ENCODE assay signal across 21 cellular contexts in genomic region chr10:32437334-32437733, GRCh38.
"Had no signal": no experiment of that assay in that cellular context is flagged by ENCODE, and none has a peak within 500 bp of the region (broad histone marks: within the 10 kb centered on the region; RNA-seq: fewer than 3 reads in every experiment).

No MANE protein-coding gene starts in this region.

- H3K9me3 ChIP-seq: uterus had no signal

- ATAC-seq: activated CD4-positive, alpha-beta T cell treated with anti-CD3 and anti-CD28 coated beads for 36 hours; activated T-cell treated with anti-CD3 and anti-CD28 coated beads, Interleukin-2, amount 50 U/mL, for 4 hours; heart right ventricle; naive thymus-derived CD4-positive, alpha-beta T cell; sciatic nerve; stimulated activated memory B cell treated with anti-CD40 and anti-IgM and Interleukin-4, amounts not matched to agents 10 μg/mL and 1 μg/mL and 100 μg/mL, for 72 hours had no signal

- H3K27ac ChIP-seq: heart right ventricle, uterus had no signal

- DNase-seq: activated B cell treated with CpG ODN at 0.5 μM for 24 hours; activated CD4-positive, alpha-beta T cell treated with anti-CD3 and anti-CD28 coated beads for 36 hours; activated CD4-positive, alpha-beta T cell treated with anti-CD3 and anti-CD28 coated beads, Interleukin-2, amount 50 U/mL, for 4 hours; activated CD8-positive, alpha-beta memory T cell treated with anti-CD3 and anti-CD28 coated beads for 24 hours; activated CD8-positive, alpha-beta memory T cell treated with anti-CD3 and anti-CD28 coated beads, Interleukin-2, amount 50 U/mL, for 4 hours; activated naive CD4-positive, alpha-beta T cell treated with Interleukin-2 at 50 U/mL for 16 hours; activated T-cell treated with anti-CD3 and anti-CD28 coated beads, Interleukin-2, amount 50 U/mL, for 4 hours; heart right ventricle; islet precursor cell; left colon; mesenchymal stem cell; naive thymus-derived CD4-positive, alpha-beta T cell; posterior cingulate gyrus; stimulated activated CD4-positive, alpha-beta T cell treated with anti-CD3 and anti-CD28 coated beads, Interleukin-15, amount 100 ng/mL, for 24 hours; T-helper 1 cell; T1000; trophoblast cell; uterus had no signal

- H3K27me3 ChIP-seq: heart right ventricle, uterus had no signal

- H3K4me1 ChIP-seq: heart right ventricle, uterus had no signal

- H3K36me3 ChIP-seq: heart right ventricle, uterus had no signal

- H3K4me2 ChIP-seq: smooth muscle cell had no signal

- H3K4me3 ChIP-seq: heart right ventricle, smooth muscle cell, uterus had no signal
